In the genomic region with DNA sequence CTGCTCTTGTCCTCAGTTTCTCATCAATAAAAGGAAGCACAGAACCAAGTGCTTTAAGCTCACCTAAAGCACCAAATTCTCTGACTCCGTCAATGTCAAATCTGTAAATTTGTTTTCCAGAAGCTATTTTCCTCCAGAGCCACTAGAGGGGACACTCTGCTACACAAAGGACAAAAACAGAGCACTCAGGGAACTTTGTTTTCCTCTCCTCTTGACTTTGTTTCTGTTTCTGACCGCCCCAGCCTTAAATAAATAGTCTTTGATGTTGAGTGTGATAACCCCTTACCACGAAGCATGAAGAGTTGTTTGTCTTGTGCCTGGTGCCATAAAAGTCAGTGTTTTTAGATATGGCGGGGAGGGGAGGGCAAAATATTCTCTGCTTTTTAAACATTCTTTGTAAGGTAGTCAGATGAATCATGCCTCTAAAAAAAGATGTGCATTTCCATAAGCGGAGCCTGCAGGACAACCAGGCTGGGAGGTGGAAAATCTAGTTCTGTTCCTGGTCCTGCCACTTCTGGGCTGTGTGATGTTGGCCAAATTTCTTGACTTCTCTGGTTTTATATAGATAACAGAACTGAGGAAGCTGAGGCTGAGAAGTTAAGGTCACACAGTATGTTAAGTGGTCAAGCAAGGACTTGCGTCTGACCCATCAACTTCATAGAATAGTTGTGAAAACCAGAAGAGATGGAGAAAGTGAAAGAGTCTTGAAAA, we compare ENCODE assay signal across 8 cellular contexts. TPM values are rescaled to one million over a fixed set of nuclear protein-coding genes. Genes with fewer than 3 reads are reported as not detected.
DNase-seq lines count a peak whose midpoint lies in the region; ATAC-seq and TF ChIP-seq lines count a peak whose summit lies in the region.

No MANE protein-coding gene starts in this region.

- DNase-seq in DMS53 (lab: John Stamatoyannopoulos, UW) (peak; percentile 95), Kasumi-1 (lab: John Stamatoyannopoulos, UW) (peak; percentile 51 to 73), SK-N-MC (ENCODE audit: low read depth, low spot score) (peak; percentile 62), endothelial cell (ENCODE audit: low spot score) (no peak), midbrain (lab: John Stamatoyannopoulos, UW) (peak; percentile 77), HK-2 (ENCODE audit: unreplicated experiment) (no peak), ureter (ENCODE audit: low spot score) (no peak)

- TF ChIP-seq CTCF in endothelial cell (IDR thresholded peaks at IDR 0.05; ENCODE audit: unreplicated experiment), result peak; percentile 32

- no peaks in the 10 kb centered on the region for H3K36me3 Mint-ChIP-seq in endothelial cell (ENCODE audit: low read depth, unreplicated experiment)

- no peaks in the 10 kb centered on the region for H3K27me3 Mint-ChIP-seq in endothelial cell (ENCODE audit: unreplicated experiment)

- H3K9me3 ChIP-seq in SK-N-MC (ENCODE audit: low read depth, low read length), result no peaks in the 10 kb centered on the region

- no peak overlapping the region for H3K27ac ChIP-seq in SK-N-MC

- peak; percentile 61 for ATAC-seq in GM19467 (IDR thresholded peaks at IDR 0.05; ENCODE audit: unreplicated experiment)

- H3K4me3 ChIP-seq in SK-N-MC, result no peak overlapping the region

- no peak overlapping the region for H3K9ac ChIP-seq in SK-N-MC (ENCODE audit: insufficient read length)

- H3K4me1 Mint-ChIP-seq in endothelial cell (ENCODE audit: unreplicated experiment), result peaks cover 11% of the 10 kb centered on the region

- no peaks in the 10 kb centered on the region for H3K9me3 Mint-ChIP-seq in endothelial cell (ENCODE audit: unreplicated experiment)

- no peak overlapping the region for H3K4me3 Mint-ChIP-seq in endothelial cell (ENCODE audit: unreplicated experiment)

- H3K36me3 ChIP-seq in SK-N-MC (ENCODE audit: insufficient read depth, low read length), result no peaks in the 10 kb centered on the region

- H3K27ac Mint-ChIP-seq in endothelial cell (ENCODE audit: unreplicated experiment), result no peak overlapping the region

RNA-seq across cellular contexts. Expression of a gene that starts 7.3 kb away (rescaled TPM):
- 22.5 TPM for total RNA-seq in endothelial cell (ENCODE audit: unreplicated experiment)
- total RNA-seq in ureter, result 121 TPM

Comparison
In these comparisons a context has a peak if more than half of its experiments do, and no peak if none do; other contexts are left out.
1. DNase-seq: peak in DMS53 (single experiment), Kasumi-1 (2 of 2), SK-N-MC (single experiment) and midbrain (single experiment); none in endothelial cell (single experiment), HK-2 (single experiment) and ureter (single experiment).